In genomic region chr1:161402446-161402845, GRCh38 we compare ENCODE assay signal across 20 cellular contexts. TPM values are rescaled to one million over a fixed set of nuclear protein-coding genes. Genes with fewer than 3 reads are reported as not detected.
DNase-seq lines count a peak whose midpoint lies in the region; ATAC-seq, FAIRE-seq and TF ChIP-seq lines count a peak whose summit lies in the region.
"Had no signal": no experiment of that assay in that cellular context is flagged by ENCODE, and none has a peak within 500 bp of the region (broad histone marks: within the 10 kb centered on the region; RNA-seq: fewer than 3 reads in every experiment).

No MANE protein-coding gene starts in this region.

- DNase-seq in HT1080 (ENCODE audit: low read depth) (peak; percentile 39), RWPE2 (ENCODE audit: low spot score) (no peak), keratinocyte (ENCODE audit: low read depth, low spot score) (no peak), cerebellar nuclear complex (lab: John Stamatoyannopoulos, UW) (no peak), right cardiac atrium (no peak), A172 (ENCODE audit: low spot score) (no peak)
- DNase-seq: ACHN, C1 segment of cervical spinal cord, DMS79 treated with DMSO at 0.1 percent for 48 hours, MM.1S, NCI-H1092, NCI-H1436 treated with DMSO at 0.1 percent for 48 hours, NCI-H2029, NCI-H526, Peyer's patch had no signal

- no peak overlapping the region for H3K4me2 ChIP-seq in keratinocyte (ENCODE audit: control insufficient read depth, extremely low read depth, insufficient read depth, low read depth, low read length)

- 0 out of 3 replicates have a peak, but pooled peaks have one; percentile 28 for ATAC-seq in RWPE2 (ENCODE audit: low read depth)
- no peak for ATAC-seq in right cardiac atrium
- ATAC-seq in HG03571 (IDR thresholded peaks at IDR 0.05; ENCODE audit: unreplicated experiment) = no peak
- ATAC-seq: Right ventricle myocardium inferior had no signal

- no peaks in the 10 kb centered on the region for H3K9me1 ChIP-seq in keratinocyte (ENCODE audit: control insufficient read depth, extremely low read depth, insufficient read depth, low read length)

- H3K36me3 ChIP-seq in RWPE2 (ENCODE audit: low read depth) (no peaks in the 10 kb centered on the region), keratinocyte (ENCODE audit: control insufficient read depth in 2 of 2, extremely low read depth in 1 of 2, insufficient read depth in 2 of 2, low read length in 2 of 2) (no peaks in the 10 kb centered on the region)
- H3K36me3 ChIP-seq: Peyer's patch had no signal

- H3K4me3 ChIP-seq in RWPE2 (ENCODE audit: severe bottlenecking) (no peak overlapping the region), keratinocyte (ENCODE audit: control insufficient read depth in 2 of 3, extremely low read depth in 1 of 3, insufficient read depth in 2 of 3, low read depth in 1 of 3, low read length in 3 of 3) (no peak overlapping the region), right cardiac atrium (ENCODE audit: low read length) (no peak overlapping the region)
- H3K4me3 ChIP-seq: Peyer's patch had no signal

- H3K79me2 ChIP-seq in keratinocyte (ENCODE audit: control insufficient read depth, insufficient read depth, low read length) = no peaks in the 10 kb centered on the region

- no peak overlapping the region for H3K9ac ChIP-seq in keratinocyte (ENCODE audit: control insufficient read depth, extremely low read depth, insufficient read depth, low read length)

- WGBS in right cardiac atrium = 95% methylated on average over 3 of the region's 3 CpGs

- H3K27ac ChIP-seq in RWPE2 (ENCODE audit: poor library complexity, severe bottlenecking) (no peak overlapping the region), keratinocyte (ENCODE audit: control insufficient read depth, insufficient read depth, low read length) (no peak overlapping the region), right cardiac atrium (ENCODE audit: low read length) (no peak overlapping the region)
- H3K27ac ChIP-seq: Peyer's patch had no signal

- intact Hi-C loops in right cardiac atrium (cut with DNase I) = no loop called here

- dilution Hi-C loops in keratinocyte (cut with MboI; ENCODE audit: extremely low pct_ligation_motif_present, low sequenced_read_pairs) = no loop called here

- no peaks in the 10 kb centered on the region for H4K20me1 ChIP-seq in keratinocyte (ENCODE audit: control insufficient read depth, extremely low read depth, insufficient read depth, low read length)

- no peak for TF ChIP-seq CTCF in RWPE2 (IDR thresholded peaks at IDR 0.05; ENCODE audit: poor library complexity, severe bottlenecking)
- no peak for TF ChIP-seq CTCF in keratinocyte (optimal IDR thresholded peaks at IDR 0.05 in 1 of 3, IDR thresholded peaks at IDR 0.05 in 1 of 3, conservative IDR thresholded peaks at IDR 0.05 in 1 of 3; ENCODE audit: extremely low read depth in 1 of 3, insufficient read depth in 2 of 3, low read length in 3 of 3)

- H3K9me3 ChIP-seq in RWPE2 (ENCODE audit: severe bottlenecking) (no peaks in the 10 kb centered on the region), keratinocyte (ENCODE audit: control insufficient read depth, low read depth, low read length) (no peaks in the 10 kb centered on the region), right cardiac atrium (ENCODE audit: control insufficient read depth, low read length) (no peaks in the 10 kb centered on the region)
- H3K9me3 ChIP-seq: Peyer's patch had no signal

- H2AFZ ChIP-seq in keratinocyte (ENCODE audit: control insufficient read depth, low read length) = no peak overlapping the region

- H3K4me1 ChIP-seq in RWPE2 (ENCODE audit: insufficient read depth, poor library complexity, severe bottlenecking) (peaks cover 12% of the 10 kb centered on the region), keratinocyte (ENCODE audit: control insufficient read depth, extremely low read depth, insufficient read depth, low read length) (peaks cover 6% of the 10 kb centered on the region), right cardiac atrium (ENCODE audit: control insufficient read depth, insufficient read depth, low read length) (no peaks in the 10 kb centered on the region)

- FAIRE-seq in keratinocyte (lab: Jason Lieb, UNC) = peak; percentile 70
- FAIRE-seq: H1 had no signal

- H3K27me3 ChIP-seq in RWPE2 (ENCODE audit: insufficient read depth, poor library complexity, severe bottlenecking) = no peaks in the 10 kb centered on the region
- H3K27me3 ChIP-seq in keratinocyte (ENCODE audit: control insufficient read depth, extremely low read depth, insufficient read depth, low read length) = no peaks in the 10 kb centered on the region
- H3K27me3 ChIP-seq in right cardiac atrium (ENCODE audit: control insufficient read depth, insufficient read depth) = no peaks in the 10 kb centered on the region
- H3K27me3 ChIP-seq: Peyer's patch had no signal

RNA-seq across cellular contexts. Expression of gene CFAP126, which starts 34.8 kb away (rescaled TPM):
- total RNA-seq in HT1080 (2014; rRNA removed; shearing (Covaris generic)) = not detected in 2 replicates
- polyA plus RNA-seq in HT1080 (2015; cell fraction: cytosol; rRNA removed) = not detected in 2 replicates
- polyA plus RNA-seq in HT1080 (2015; cell fraction: nucleus; rRNA removed) = not detected in 2 replicates
- not detected in 3 replicates for polyA plus RNA-seq in keratinocyte
- not detected for polyA plus RNA-seq in keratinocyte (2011; ENCODE audit: low read depth)
- not detected in 2 replicates for polyA plus RNA-seq in keratinocyte (2011; cell fraction: cytosol; rRNA removed)
- polyA plus RNA-seq in keratinocyte (2011; cell fraction: nucleus; rRNA removed) = not detected in 2 replicates
- polyA plus RNA-seq in keratinocyte (2012; ENCODE audit: low replicate concordance) = not detected in 2 replicates
- not detected in 3 replicates for polyA minus RNA-seq in keratinocyte
- polyA minus RNA-seq in keratinocyte (2011; cell fraction: cytosol; rRNA and poly(A)+ RNA removed) = not detected
- polyA minus RNA-seq in keratinocyte (2011; cell fraction: nucleus; rRNA and poly(A)+ RNA removed) = not detected in 2 replicates
- not detected for total RNA-seq in right cardiac atrium
- not detected for polyA plus RNA-seq in right cardiac atrium
- not detected in 2 replicates for total RNA-seq in A172 (2014; rRNA removed; shearing (Covaris generic))
- total RNA-seq: G401, H1, Peyer's patch, Right ventricle myocardium inferior, SK-MEL-5 had no signal
- polyA plus RNA-seq: H1 had no signal
